In genomic region chr17:54969658-54970572, GRCh38 we compare ENCODE assay signal across 10 cellular contexts. TPM values are rescaled to one million over a fixed set of nuclear protein-coding genes. Genes with fewer than 3 reads are reported as not detected.
A peak's percentile ranks its signal among the peaks of the same experiment; 100 is the strongest.
DNase-seq lines count a peak whose midpoint lies in the region; ATAC-seq, FAIRE-seq and TF ChIP-seq lines count a peak whose summit lies in the region.
"Had no signal": no experiment of that assay in that cellular context is flagged by ENCODE, and none has a peak within 500 bp of the region (broad histone marks: within the 10 kb centered on the region; RNA-seq: fewer than 3 reads in every experiment).

No MANE protein-coding gene starts in this region.

- peaks cover 19% of the 10 kb centered on the region for H3K4me1 ChIP-seq in endothelial cell of umbilical vein (ENCODE audit: control insufficient read depth, extremely low read depth, insufficient read depth, low read length)
- peaks cover 2% of the 10 kb centered on the region for H3K4me1 ChIP-seq in ovary (ENCODE audit: insufficient read depth)

- no peak for FAIRE-seq in endothelial cell of umbilical vein (lab: Jason Lieb, UNC)

- H3K36me3 ChIP-seq in endothelial cell of umbilical vein (ENCODE audit: control insufficient read depth in 2 of 2, extremely low read depth in 1 of 2, insufficient read depth in 2 of 2, low read length in 2 of 2) (no peaks in the 10 kb centered on the region), ovary (no peaks in the 10 kb centered on the region)

- peak overlapping the region; percentile 57 for H3K4me3 Mint-ChIP-seq in CD4-positive, alpha-beta T cell
- H3K4me3 Mint-ChIP-seq: activated CD8-positive, alpha-beta memory T cell treated with anti-CD3 and anti-CD28 coated beads, Interleukin-2, amount 10 ng/mL, durations not matched to agents 7 days and 5 days had no signal

- no peak for TF ChIP-seq EP300 in ovary (IDR thresholded peaks at IDR 0.05)

- peak overlapping the region; percentile 74 for H3K9ac ChIP-seq in endothelial cell of umbilical vein (replicated peaks; ENCODE audit: extremely low read depth, insufficient read depth, low read length)

- TF ChIP-seq CTCF in CD4-positive, alpha-beta T cell (IDR thresholded peaks at IDR 0.05): no peak
- TF ChIP-seq CTCF in LNCaP clone FGC (IDR thresholded peaks at IDR 0.05; ENCODE audit: control insufficient read depth, extremely low read depth, insufficient read depth) (no peak), endothelial cell of umbilical vein (IDR thresholded peaks at IDR 0.05; ENCODE audit: extremely low read depth in 1 of 2, insufficient read depth in 1 of 2, low read depth in 1 of 2, low read length in 2 of 2) (no peak), ovary (IDR thresholded peaks at IDR 0.05) (no peak), GM10266 (IDR thresholded peaks at IDR 0.05; ENCODE audit: control insufficient read depth, insufficient read depth, low read depth, missing control alignments) (no peak)

- H3K4me3 ChIP-seq in LNCaP clone FGC (ENCODE audit: low read depth, low read length) (peak overlapping the region; percentile 84), endothelial cell of umbilical vein (replicated peaks in 1 of 3; ENCODE audit: insufficient read depth in 1 of 3, low read depth in 1 of 3, low read length in 3 of 3) (peak overlapping the region in 2 of 3 experiments; percentile 80 to 94), ovary (peak overlapping the region; percentile 76)

- ATAC-seq in CD4-positive, alpha-beta T cell (ENCODE audit: poor library complexity): no peak
- no peak for ATAC-seq in GM21723 (IDR thresholded peaks at IDR 0.05; ENCODE audit: unreplicated experiment)

- no peak for DNase-seq in CD4-positive, alpha-beta T cell
- DNase-seq in LNCaP clone FGC (ENCODE audit: low read depth) (no peak), endothelial cell of umbilical vein (ENCODE audit: low read depth, low spot score) (peak; percentile 4), ovary (no peak), hepatic stellate cell (ENCODE audit: low spot score) (no peak), GM10266 (ENCODE audit: extremely low spot score) (no peak)
- no peak for DNase-seq in activated CD4-positive, alpha-beta T cell treated with anti-CD3 and anti-CD28 coated beads, Interleukin-2, amount 50 U/mL, for 4 hours
- DNase-seq: activated CD8-positive, alpha-beta memory T cell treated with anti-CD3 and anti-CD28 coated beads, Interleukin-2, amount 10 ng/mL, durations not matched to agents 7 days and 5 days; NCI-H2227 treated with DMSO at 0.1 percent for 48 hours had no signal

- peaks cover 16% of the 10 kb centered on the region for H3K36me3 Mint-ChIP-seq in CD4-positive, alpha-beta T cell (ENCODE audit: low read depth)

- no peaks in the 10 kb centered on the region for H3K9me3 ChIP-seq in CD4-positive, alpha-beta T cell (ENCODE audit: control insufficient read depth, low read length)
- H3K9me3 ChIP-seq in endothelial cell of umbilical vein (replicated peaks; ENCODE audit: control insufficient read depth, insufficient read depth, low read length) (no peaks in the 10 kb centered on the region), ovary (no peaks in the 10 kb centered on the region)

- dilution Hi-C loops in endothelial cell of umbilical vein (cut with MboI; ENCODE audit: extremely low pct_ligation_motif_present, low sequenced_read_pairs): no loop called here

- POLR2A ChIA-PET in CD4-positive, alpha-beta T cell (lab: Charles Lee): no interaction called here
- POLR2A ChIA-PET in endothelial cell of umbilical vein (lab: Charles Lee): no interaction called here

- H3K9me1 ChIP-seq in endothelial cell of umbilical vein (replicated peaks; ENCODE audit: control insufficient read depth, extremely low read depth, insufficient read depth, low read length): no peaks in the 10 kb centered on the region

- intact Hi-C loops in CD4-positive, alpha-beta T cell (cut with DNase I, micrococcal nuclease): loop anchor here in 1 of 2 experiments (5.0 to 10.0 kb wide), 3 partner anchors 267 to 452 kb away; partner anchors contain the start of genes HLF and MMD
- intact Hi-C loops in endothelial cell of umbilical vein (cut with micrococcal nuclease) (no loop called here), ovary (cut with DNase I) (no loop called here)

- no peaks in the 10 kb centered on the region for H3K27me3 Mint-ChIP-seq in CD4-positive, alpha-beta T cell
- H3K27me3 Mint-ChIP-seq: activated CD8-positive, alpha-beta memory T cell treated with anti-CD3 and anti-CD28 coated beads, Interleukin-2, amount 10 ng/mL, durations not matched to agents 7 days and 5 days had no signal

- WGBS in ovary, 3 donors: 50 to 53% (median 51%) methylated on average over 7 of the region's 7 CpGs

- TF ChIP-seq POLR2A in endothelial cell of umbilical vein (IDR thresholded peaks at IDR 0.05; ENCODE audit: low read depth, low read length) (no peak), ovary (IDR thresholded peaks at IDR 0.05) (no peak)

- CTCF ChIA-PET in CD4-positive, alpha-beta T cell (lab: Charles Lee): no interaction called here
- CTCF ChIA-PET in endothelial cell of umbilical vein (lab: Charles Lee): interaction anchor here (0.9 to 2.0 kb wide), 5 partner anchors 8 to 564 kb away, joined by 3 to 8 read pairs (median 5); no protein-coding TSS in a partner anchor

- no peak overlapping the region for H3K27ac ChIP-seq in CD4-positive, alpha-beta T cell (ENCODE audit: low read depth, low read length)
- peak overlapping the region; percentile 52 for H3K27ac ChIP-seq in endothelial cell of umbilical vein (ENCODE audit: insufficient read depth, low read depth, low read length)
- H3K27ac ChIP-seq in ovary: peak overlapping the region in 1 of 2 donors; percentile 63

- H4K20me1 ChIP-seq in endothelial cell of umbilical vein (replicated peaks; ENCODE audit: control insufficient read depth, extremely low read depth, insufficient read depth, low read length): no peaks in the 10 kb centered on the region

- no peaks in the 10 kb centered on the region for H3K9me3 Mint-ChIP-seq in CD4-positive, alpha-beta T cell

- peak overlapping the region; percentile 82 for H2AFZ ChIP-seq in endothelial cell of umbilical vein (ENCODE audit: low read depth, low read length)

- H3K4me2 ChIP-seq in endothelial cell of umbilical vein (ENCODE audit: insufficient read depth, low read length): peak overlapping the region; percentile 83

- no peak overlapping the region for H3K27ac Mint-ChIP-seq in CD4-positive, alpha-beta T cell
- H3K27ac Mint-ChIP-seq: activated CD8-positive, alpha-beta memory T cell treated with anti-CD3 and anti-CD28 coated beads, Interleukin-2, amount 10 ng/mL, durations not matched to agents 7 days and 5 days had no signal

- BruUV-seq in endothelial cell of umbilical vein (replicated peaks; lab: Mats Ljungman, UMichigan): no TSS peak

- H3K4me1 Mint-ChIP-seq in CD4-positive, alpha-beta T cell (ENCODE audit: low read depth): peaks cover 5% of the 10 kb centered on the region

- no peaks in the 10 kb centered on the region for H3K27me3 ChIP-seq in CD4-positive, alpha-beta T cell (ENCODE audit: control insufficient read depth, insufficient read depth, low read length)
- H3K27me3 ChIP-seq in endothelial cell of umbilical vein (ENCODE audit: control insufficient read depth in 2 of 2, insufficient read depth in 2 of 2, low read length in 2 of 2) (no peaks in the 10 kb centered on the region), ovary (no peaks in the 10 kb centered on the region)

- peaks cover 34% of the 10 kb centered on the region for H3K79me2 ChIP-seq in endothelial cell of umbilical vein (ENCODE audit: control insufficient read depth, insufficient read depth, low read length)

TF ChIP-seq in endothelial cell of umbilical vein, 7 proteins besides CTCF, POLR2A, EP300 and RAD21:
- TF ChIP-seq GATA2 (IDR thresholded peaks at IDR 0.05; ENCODE audit: insufficient read depth, insufficient read length, low read depth, low read length) (peak; percentile 48), EZH2 (IDR thresholded peaks at IDR 0.05; ENCODE audit: borderline replicate concordance, low read depth, low read length, severe bottlenecking) (no peak)

RNA-seq across cellular contexts. Expression of gene STXBP4, which starts 1.4 kb away (rescaled TPM):
- 1 to 10 TPM; 5.1 to 5.4 TPM for total RNA-seq in CD4-positive, alpha-beta T cell
- total RNA-seq in endothelial cell of umbilical vein: 11.3 and 12.9 TPM in 2 replicates
- polyA plus RNA-seq in endothelial cell of umbilical vein: 1.8 and 1.9 TPM in 2 replicates
- 2.3 and 3.3 TPM in 2 replicates for polyA plus RNA-seq in endothelial cell of umbilical vein (2011; cell fraction: cytosol; rRNA removed)
- 7.2 and 10.1 TPM in 2 replicates for polyA plus RNA-seq in endothelial cell of umbilical vein (2011; cell fraction: nucleus; rRNA removed)
- 4.5 and 12.5 TPM in 2 replicates for polyA plus RNA-seq in endothelial cell of umbilical vein (2012)
- 6.9 and 8.0 TPM in 2 replicates for polyA minus RNA-seq in endothelial cell of umbilical vein
- polyA minus RNA-seq in endothelial cell of umbilical vein (2011; cell fraction: cytosol; rRNA and poly(A)+ RNA removed): 4.2 TPM
- polyA minus RNA-seq in endothelial cell of umbilical vein (2011; cell fraction: nucleus; rRNA and poly(A)+ RNA removed): 18.5 and 28.7 TPM in 2 replicates
- 10 to 100 TPM; 13.8 to 63.1 (median 20.6) TPM for total RNA-seq in ovary
- polyA plus RNA-seq in ovary: 1 to 10 TPM; 2.4 to 6.1 TPM

RNA-seq across cellular contexts. Expression of gene COX11, which starts 1.5 kb away (rescaled TPM):
- total RNA-seq in CD4-positive, alpha-beta T cell: 10 to 100 TPM; 24.1 to 30.3 TPM
- total RNA-seq in endothelial cell of umbilical vein (55.6 and 55.9 TPM in 2 replicates), ovary (10 to 100 TPM; 42.0 to 74.0 (median 51.9) TPM)
- polyA plus RNA-seq in endothelial cell of umbilical vein (47.3 and 58.4 TPM in 2 replicates), ovary (10 to 100 TPM; 35.1 to 57.3 TPM)
- 33.4 and 44.1 TPM in 2 replicates for polyA plus RNA-seq in endothelial cell of umbilical vein (2011; cell fraction: cytosol; rRNA removed)
- polyA plus RNA-seq in endothelial cell of umbilical vein (2011; cell fraction: nucleus; rRNA removed): 55.8 and 62.7 TPM in 2 replicates
- polyA plus RNA-seq in endothelial cell of umbilical vein (2012): 50.4 and 57.9 TPM in 2 replicates
- 37.1 and 41.4 TPM in 2 replicates for polyA minus RNA-seq in endothelial cell of umbilical vein
- 49.8 TPM for polyA minus RNA-seq in endothelial cell of umbilical vein (2011; cell fraction: cytosol; rRNA and poly(A)+ RNA removed)
- polyA minus RNA-seq in endothelial cell of umbilical vein (2011; cell fraction: nucleus; rRNA and poly(A)+ RNA removed): 24.4 and 26.9 TPM in 2 replicates
